8 cellular contexts compared by ENCODE assay signal in the genomic region with DNA sequence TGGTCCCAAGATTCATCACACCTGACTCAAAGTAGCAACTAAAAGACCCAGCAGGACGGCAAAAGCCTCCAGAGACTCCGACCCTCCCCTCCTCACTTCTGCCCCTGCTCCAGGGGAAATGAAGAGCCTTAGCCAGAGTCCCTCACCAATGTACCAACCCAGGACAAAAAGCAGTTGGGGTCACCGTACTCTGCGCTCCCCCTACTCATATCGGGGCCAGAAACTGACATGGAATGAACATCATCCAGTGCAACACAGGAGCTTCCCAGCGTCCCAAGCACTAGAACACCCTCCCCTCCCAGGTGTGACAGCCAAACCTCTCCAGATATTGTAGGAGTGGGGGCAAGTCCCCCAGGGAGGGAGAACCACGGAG. TPM values are rescaled to one million over a fixed set of nuclear protein-coding genes. Genes with fewer than 3 reads are reported as not detected.
DNase-seq lines count a peak whose midpoint lies in the region; ATAC-seq and TF ChIP-seq lines count a peak whose summit lies in the region.

No MANE protein-coding gene starts in this region.

- peaks cover 50% of the 10 kb centered on the region for H3K36me3 Mint-ChIP-seq in brain

- H3K4me1 Mint-ChIP-seq in brain = peaks cover 53% of the 10 kb centered on the region

- H3K4me3 Mint-ChIP-seq in brain = peak overlapping the region; percentile 93 to 99 (median 99)

- H3K4me3 ChIP-seq in heart left ventricle (peak overlapping the region in 11 of 12 donors; percentile 70 to 100 (median 83)), lung (peak overlapping the region; percentile 98), upper lobe of right lung (peak overlapping the region; percentile 91)

- ATAC-seq in heart left ventricle (no peak), lung (ENCODE audit: insufficient read depth, low FRiP score) (no peak), upper lobe of right lung (no peak), GM21515 (IDR thresholded peaks at IDR 0.05; ENCODE audit: unreplicated experiment) (no peak), GM21528 (IDR thresholded peaks at IDR 0.05; ENCODE audit: low FRiP score, unreplicated experiment) (no peak)

- H3K27me3 Mint-ChIP-seq in brain = no peaks in the 10 kb centered on the region

- 41 to 59% (median 57%) methylated on average over 7 of the region's 7 CpGs for WGBS in heart left ventricle, 4 donors
- WGBS in lung, 2 donors = 70 to 78% methylated on average over 7 of the region's 7 CpGs

- no peak for TF ChIP-seq POLR2A in heart left ventricle (IDR thresholded peaks at IDR 0.05)

- H3K27ac Mint-ChIP-seq in brain = peak overlapping the region; percentile 47 to 99 (median 95)

- DNase-seq in heart left ventricle (no peak), cardiac septum (ENCODE audit: low spot score) (no peak), lung (ENCODE audit: low spot score) (no peak), upper lobe of right lung (no peak), NCI-H2196 (lab: John Stamatoyannopoulos, UW; ENCODE audit: unreplicated experiment) (no peak)

- H3K4me1 ChIP-seq in heart left ventricle (peaks cover 10 to 69% (median 44%) of the 10 kb centered on the region in 12 donors), lung (ENCODE audit: control insufficient read depth in 2 of 2, insufficient read depth in 2 of 2, low read length in 2 of 2) (peaks cover 0 to 13% of the 10 kb centered on the region in 2 donors), upper lobe of right lung (peaks cover 35% of the 10 kb centered on the region)

- H3K9me3 ChIP-seq in heart left ventricle (no peaks in the 10 kb centered on the region), lung (ENCODE audit: control insufficient read depth in 2 of 2, insufficient read depth in 1 of 2, low read length in 1 of 2) (no peaks in the 10 kb centered on the region), upper lobe of right lung (no peaks in the 10 kb centered on the region)

- TF ChIP-seq CTCF in heart left ventricle (IDR thresholded peaks at IDR 0.05) (no peak), brain (conservative IDR thresholded peaks at IDR 0.05) (no peak), lung (IDR thresholded peaks at IDR 0.05; ENCODE audit: control extremely low read depth, extremely low read depth) (no peak), upper lobe of right lung (IDR thresholded peaks at IDR 0.05) (no peak)

- H3K27ac ChIP-seq in heart left ventricle = peak overlapping the region in 11 of 12 donors; percentile 85 to 98 (median 93)
- H3K27ac ChIP-seq in lung (ENCODE audit: low read depth in 1 of 2, low read length in 1 of 2) = peak overlapping the region; percentile 21 to 92
- peak overlapping the region; percentile 94 for H3K27ac ChIP-seq in upper lobe of right lung

- H3K9me3 Mint-ChIP-seq in brain = peaks cover 0 to 2% (median 0%) of the 10 kb centered on the region in 5 experiments

- intact Hi-C loops in heart left ventricle (cut with DNase I) = loop anchor here in 7 of 10 donors (10.0 kb wide), 5 partner anchors 131 to 221 kb away; a partner anchor contains a TSS
- intact Hi-C loops in cardiac septum (cut with DNase I) = no loop called here
- intact Hi-C loops in upper lobe of right lung (cut with DNase I) = no loop called here

- H3K36me3 ChIP-seq in heart left ventricle = peaks cover 7 to 62% (median 57%) of the 10 kb centered on the region in 9 donors
- peaks cover 34 to 53% of the 10 kb centered on the region in 2 donors for H3K36me3 ChIP-seq in lung (ENCODE audit: control insufficient read depth in 2 of 2, insufficient read depth in 2 of 2, low read length in 2 of 2)
- H3K36me3 ChIP-seq in upper lobe of right lung = peaks cover 57% of the 10 kb centered on the region

- H3K27me3 ChIP-seq in heart left ventricle (no peaks in the 10 kb centered on the region), lung (ENCODE audit: control insufficient read depth, insufficient read depth) (no peaks in the 10 kb centered on the region), upper lobe of right lung (no peaks in the 10 kb centered on the region)

RNA-seq across cellular contexts. Expression of a gene that starts 1.7 kb away (rescaled TPM):
- total RNA-seq in heart left ventricle (1,000 to 10,000 TPM; 1,373 to 2,686 (median 2,215) TPM), cardiac septum (1,625 TPM), lung (1,000 to 10,000 TPM; 1,474 to 1,934 TPM), upper lobe of right lung (1,960 TPM)
- polyA plus RNA-seq in heart left ventricle (1,000 to 10,000 TPM in 1 of 2 donors, 100 to 1,000 TPM in 1; 846 to 1,944 TPM), brain (ENCODE audit: insufficient read depth, low read depth, low replicate concordance) (3,920 TPM), lung (1,000 to 10,000 TPM in 1 of 2 donors, 100 to 1,000 TPM in 1; 994 to 1,216 TPM)

RNA-seq across cellular contexts. Expression of a gene that starts 12.6 kb away (rescaled TPM):
- total RNA-seq in heart left ventricle = 100 to 1,000 TPM in 4 of 9 donors, 10 to 100 TPM in 5; 70.6 to 200 (median 97.4) TPM
- polyA plus RNA-seq in heart left ventricle = 100 to 1,000 TPM; 160 to 252 TPM
- 180 TPM for total RNA-seq in cardiac septum
- 83.8 TPM for polyA plus RNA-seq in brain (ENCODE audit: insufficient read depth, low read depth, low replicate concordance)
- 10 to 100 TPM; 61.9 to 93.9 TPM for total RNA-seq in lung
- 10 to 100 TPM; 78.4 to 80.4 TPM for polyA plus RNA-seq in lung
- total RNA-seq in upper lobe of right lung = 70.7 TPM

RNA-seq across cellular contexts. Expression of a gene that starts 24.0 kb away (rescaled TPM):
- total RNA-seq in heart left ventricle = 10 to 100 TPM; 12.5 to 19.1 (median 15.3) TPM
- 10 to 100 TPM; 12.3 to 15.4 TPM for polyA plus RNA-seq in heart left ventricle
- 18.4 TPM for total RNA-seq in cardiac septum
- polyA plus RNA-seq in brain (ENCODE audit: insufficient read depth, low read depth, low replicate concordance) = 41.9 TPM
- 10 to 100 TPM; 26.7 to 46.2 TPM for total RNA-seq in lung
- polyA plus RNA-seq in lung = 10 to 100 TPM in 1 of 2 donors, 1 to 10 TPM in 1; 9.9 to 16.5 TPM
- total RNA-seq in upper lobe of right lung = 25.4 TPM

RNA-seq across cellular contexts. Expression of a gene that starts 50.7 kb away (rescaled TPM):
- total RNA-seq in heart left ventricle (1,000 to 10,000 TPM in 3 of 9 donors, 100 to 1,000 TPM in 6; 347 to 2,001 (median 606) TPM), cardiac septum (568 TPM), lung (1 to 10 TPM in 1 of 2 donors, not detected in 1; 1.0 TPM), upper lobe of right lung (1.6 TPM)
- polyA plus RNA-seq in heart left ventricle (1,000 to 10,000 TPM in 1 of 2 donors, 100 to 1,000 TPM in 1; 649 to 1,244 TPM), brain (ENCODE audit: insufficient read depth, low read depth, low replicate concordance) (0.31 TPM), lung (under 1 TPM; 0.13 to 0.26 TPM)

Comparison
In these comparisons a context has a peak if more than half of its experiments do, and no peak if none do; other contexts are left out.
1. intact Hi-C loops: an anchor here in heart left ventricle (10.0 kb wide); none called in cardiac septum and upper lobe of right lung.